In the genomic region with DNA sequence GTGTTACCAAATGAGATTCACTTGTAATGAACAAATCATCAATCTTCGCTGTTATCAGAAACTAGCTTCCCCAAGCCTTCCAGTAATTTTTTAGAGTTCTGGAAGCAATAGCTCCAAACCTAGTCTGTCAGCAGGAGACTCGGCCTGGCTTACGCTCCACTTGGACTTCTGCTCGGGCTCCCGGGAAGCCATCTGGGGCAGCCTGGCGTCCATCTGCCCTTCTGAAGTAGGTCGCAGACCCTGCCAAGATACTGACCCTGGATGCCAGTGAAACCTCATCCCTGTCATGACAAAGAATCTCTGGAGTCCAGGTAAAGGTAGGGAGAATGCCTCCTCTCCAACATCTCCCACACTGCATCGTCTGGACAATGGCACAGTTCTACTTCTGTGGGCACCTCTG, we compare ENCODE assay signal across 30 cellular contexts.
"Had no signal": no experiment of that assay in that cellular context is flagged by ENCODE, and none has a peak within 500 bp of the region (broad histone marks: within the 10 kb centered on the region; RNA-seq: fewer than 3 reads in every experiment).

No MANE protein-coding gene starts in this region.

- H3K4me3 ChIP-seq: PC-9 had no signal

- DNase-seq: activated CD4-positive, alpha-beta T cell treated with anti-CD3 and anti-CD28 coated beads, Interleukin-2, amount 10 ng/mL, durations not matched to agents 24 days and 14 days; activated CD4-positive, alpha-beta T cell treated with anti-CD3 and anti-CD28 coated beads, Interleukin-2, amount 50 U/mL, for 4 hours; activated CD4-positive, CD25-positive, alpha-beta regulatory T cell; activated CD8-positive, alpha-beta T cell treated with anti-CD3 and anti-CD28 coated beads for 36 hours; activated effector memory CD4-positive, alpha-beta T cell treated with Interleukin-2 at 50 U/mL for 16 hours; activated naive CD4-positive, alpha-beta T cell; activated naive CD4-positive, alpha-beta T cell treated with anti-CD3 and anti-CD28 coated beads, Interleukin-2, amount 50 U/mL, for 16 hours; activated naive CD8-positive, alpha-beta T cell treated with anti-CD3 and anti-CD28 coated beads for 36 hours; activated T-cell treated with anti-CD3 and anti-CD28 coated beads, Interleukin-2, amount 50 U/mL, for 4 hours; amniotic stem cell; aorta; brain microvascular endothelial cell; central memory CD4-positive, alpha-beta T cell; MM.1S; MV-4-11; NCI-H1092; NCI-H1436 treated with DMSO at 0.1 percent for 48 hours; NCI-H1694 treated with DMSO at 0.1 percent for 48 hours; NCI-H2029; NCI-H2171; NCI-H510A; NCI-H526; NCI-H748 treated with DMSO at 0.1 percent for 48 hours; NK-92 treated with Interleukin-12 subunit alpha and Interleukin-12 subunit beta, amount 100 ng/mL, for 24 hours; PC-9; Right ventricle myocardium superior; SW 1271; T-helper 1 cell; T1000; WERI-Rb-1 had no signal

- ATAC-seq: activated CD8-positive, alpha-beta T cell treated with anti-CD3 and anti-CD28 coated beads for 36 hours; activated T-cell treated with anti-CD3 and anti-CD28 coated beads, Interleukin-2, amount 50 U/mL, for 4 hours had no signal
